ENCODE assay signal across 21 cellular contexts in genomic region chr1:10870493-10871096, GRCh38.
DNase-seq lines count a peak whose midpoint lies in the region; ATAC-seq, FAIRE-seq and TF ChIP-seq lines count a peak whose summit lies in the region.
"Had no signal": no experiment of that assay in that cellular context is flagged by ENCODE, and none has a peak within 500 bp of the region (broad histone marks: within the 10 kb centered on the region; RNA-seq: fewer than 3 reads in every experiment).

No MANE protein-coding gene starts in this region.

- peaks cover 3 to 35% of the 10 kb centered on the region in 2 experiments for H3K27me3 ChIP-seq in HepG2 (ENCODE audit: control insufficient read depth in 1 of 2, insufficient read depth in 2 of 2, low read length in 2 of 2)
- H3K27me3 ChIP-seq in right lobe of liver: no peaks in the 10 kb centered on the region
- peaks cover 19% of the 10 kb centered on the region for H3K27me3 ChIP-seq in osteoblast (ENCODE audit: insufficient read depth, low read length)
- H3K27me3 ChIP-seq: MG63 had no signal

- H3K4me2 ChIP-seq in HepG2 (ENCODE audit: low read depth, low read length) (no peak overlapping the region), osteoblast (ENCODE audit: insufficient read depth, low read length) (no peak overlapping the region)
- H3K4me2 ChIP-seq: SK-N-SH had no signal

- no peak for TF ChIP-seq CTCF in HepG2 (CRISPR knock-in tag; IDR thresholded peaks at IDR 0.05)
- no peak for TF ChIP-seq CTCF in right lobe of liver (IDR thresholded peaks at IDR 0.05)
- TF ChIP-seq CTCF in osteoblast (IDR thresholded peaks at IDR 0.05; ENCODE audit: extremely low read depth, low read depth, low read length): no peak

- H3K79me2 ChIP-seq in HepG2 (ENCODE audit: insufficient read depth, low read length): no peaks in the 10 kb centered on the region
- H3K79me2 ChIP-seq in osteoblast (ENCODE audit: insufficient read depth, low read length): no peaks in the 10 kb centered on the region

- ATAC-seq in HepG2 (no peak), right lobe of liver (no peak), GM21423 (IDR thresholded peaks at IDR 0.05; ENCODE audit: unreplicated experiment) (no peak), HG03135 (IDR thresholded peaks at IDR 0.05; ENCODE audit: unreplicated experiment) (no peak)

- H3K27me3 Mint-ChIP-seq in activated naive CD4-positive, alpha-beta T cell treated with anti-CD3 and anti-CD28 coated beads, Interleukin-2, amount 10 ng/mL, durations not matched to agents 7 days and 5 days: peaks cover 80% of the 10 kb centered on the region

- H3K36me3 Mint-ChIP-seq in activated naive CD4-positive, alpha-beta T cell treated with anti-CD3 and anti-CD28 coated beads, Interleukin-2, amount 10 ng/mL, durations not matched to agents 7 days and 5 days: no peaks in the 10 kb centered on the region

- no peaks in the 10 kb centered on the region for H3K9me3 Mint-ChIP-seq in activated naive CD4-positive, alpha-beta T cell treated with anti-CD3 and anti-CD28 coated beads, Interleukin-2, amount 10 ng/mL, durations not matched to agents 7 days and 5 days

- H3K4me3 Mint-ChIP-seq in activated naive CD4-positive, alpha-beta T cell treated with anti-CD3 and anti-CD28 coated beads, Interleukin-2, amount 10 ng/mL, durations not matched to agents 7 days and 5 days: no peak overlapping the region
- H3K4me3 Mint-ChIP-seq: B cell, CD14-positive monocyte had no signal

- H3K27ac ChIP-seq in HepG2 (ENCODE audit: extremely low read length, insufficient read depth, low read length) (no peak overlapping the region), right lobe of liver (no peak overlapping the region), osteoblast (ENCODE audit: low read depth, low read length) (no peak overlapping the region)
- H3K27ac ChIP-seq: RWPE1 had no signal

- DNase-seq in HepG2 (ENCODE audit: low spot score) (no peak), right lobe of liver (no peak), NCI-H774 (lab: John Stamatoyannopoulos, UW) (peak; percentile 4), osteoblast (ENCODE audit: insufficient read length, low spot score, missing footprints) (peak; percentile 21)
- no peak for DNase-seq in stimulated activated naive CD4-positive, alpha-beta T cell treated with Interleukin-2 at 50 U/mL for 16 hours (lab: John Stamatoyannopoulos, UW)
- no peak for DNase-seq in activated naive CD4-positive, alpha-beta T cell treated with anti-CD3 and anti-CD28 coated beads, Interleukin-2, amount 10 ng/mL, durations not matched to agents 7 days and 5 days
- DNase-seq: H7; MG63; NCI-H1436; NCI-H1930; NCI-H2171; NCI-H446; NK-92 treated with Interleukin-12 subunit alpha and Interleukin-12 subunit beta, amount 100 ng/mL, for 24 hours; SHP77 treated with DMSO at 0.1 percent for 48 hours; SK-N-SH had no signal

- FAIRE-seq in HepG2 (lab: Jason Lieb, UNC): no peak
- FAIRE-seq: A204.1 had no signal

- no peak overlapping the region for H2AFZ ChIP-seq in HepG2 (ENCODE audit: low read length)
- no peak overlapping the region for H2AFZ ChIP-seq in osteoblast (ENCODE audit: low read length)

- no TSS peak for BruUV-seq in HepG2 (replicated peaks; lab: Mats Ljungman, UMichigan)

- TF ChIP-seq RAD21 in HepG2 (CRISPR knock-in tag; IDR thresholded peaks at IDR 0.05): no peak

- TF ChIP-seq EP300 in HepG2 (IDR thresholded peaks at IDR 0.05; ENCODE audit: low read depth in 2 of 2, low read length in 2 of 2) (no peak), HepG2 (CRISPR knock-in tag; IDR thresholded peaks at IDR 0.05; ENCODE audit: borderline replicate concordance) (no peak)

- H3K9ac ChIP-seq in HepG2 (ENCODE audit: insufficient read depth, low read depth, low read length): no peak overlapping the region
- H3K9ac ChIP-seq: SK-N-SH had no signal

- POLR2A ChIA-PET in HepG2 (lab: Yijun Ruan, JAX): no interaction called here

- intact Hi-C loops in HepG2 (cut with micrococcal nuclease; ENCODE audit: unreplicated experiment): no loop called here
- intact Hi-C loops in right lobe of liver (cut with DNase I): no loop called here

- WGBS in HepG2 (ENCODE audit: low lambda C conversion rate): 25% methylated on average over 5 of the region's 5 CpGs
- 42% methylated on average over 5 of the region's 5 CpGs for WGBS in right lobe of liver (ENCODE audit: insufficient coverage, low coverage, low lambda C conversion rate, missing lambda C conversion rate)

- H3K36me3 ChIP-seq in HepG2 (replicated peaks in 1 of 2; ENCODE audit: control insufficient read depth in 1 of 2, insufficient read depth in 2 of 2, low read length in 2 of 2) (no peaks in the 10 kb centered on the region), right lobe of liver (no peaks in the 10 kb centered on the region), osteoblast (ENCODE audit: insufficient read depth, low read length) (no peaks in the 10 kb centered on the region)
- H3K36me3 ChIP-seq: MG63 had no signal

- TF ChIP-seq POLR2A in HepG2 (IDR thresholded peaks at IDR 0.05; ENCODE audit: insufficient read depth in 1 of 2, low read depth in 2 of 2, low read length in 2 of 2): no peak
- TF ChIP-seq POLR2A in right lobe of liver (IDR thresholded peaks at IDR 0.05): no peak

- H3K4me3 ChIP-seq in HepG2 (replicated peaks in 1 of 3; ENCODE audit: insufficient read depth in 1 of 3, low read depth in 2 of 3, low read length in 3 of 3) (no peak overlapping the region), right lobe of liver (no peak overlapping the region), osteoblast (ENCODE audit: insufficient read depth, low read length) (no peak overlapping the region)
- H3K4me3 ChIP-seq: MG63 had no signal

- CTCF ChIA-PET in HepG2 (lab: Yijun Ruan, JAX; ENCODE audit: low intra/inter-chr PET ratio, low total read pairs): no interaction called here
- CTCF ChIA-PET in activated naive CD4-positive, alpha-beta T cell treated with anti-CD3 and anti-CD28 coated beads, Interleukin-2, amount 10 ng/mL, durations not matched to agents 7 days and 5 days (lab: Charles Lee): interaction anchor here (0.9 to 2.1 kb wide), 3 partner anchors 179 to 376 kb away, joined by 3 to 10 read pairs (median 4); no protein-coding TSS in a partner anchor

- H3K27ac Mint-ChIP-seq in activated naive CD4-positive, alpha-beta T cell treated with anti-CD3 and anti-CD28 coated beads, Interleukin-2, amount 10 ng/mL, durations not matched to agents 7 days and 5 days: no peak overlapping the region
- H3K27ac Mint-ChIP-seq: B cell, CD14-positive monocyte had no signal

- peaks cover 10% of the 10 kb centered on the region for H3K4me1 Mint-ChIP-seq in activated naive CD4-positive, alpha-beta T cell treated with anti-CD3 and anti-CD28 coated beads, Interleukin-2, amount 10 ng/mL, durations not matched to agents 7 days and 5 days

- H3K9me3 ChIP-seq in HepG2 (ENCODE audit: low read length): no peaks in the 10 kb centered on the region
- no peaks in the 10 kb centered on the region for H3K9me3 ChIP-seq in right lobe of liver
- no peaks in the 10 kb centered on the region for H3K9me3 ChIP-seq in osteoblast (ENCODE audit: low read depth, low read length)
- H3K9me3 ChIP-seq: MG63, SK-N-SH had no signal

- H3K4me1 ChIP-seq in HepG2 (ENCODE audit: insufficient read depth, low read length): peaks cover 13% of the 10 kb centered on the region
- H3K4me1 ChIP-seq in right lobe of liver: peaks cover 0 to 4% (median 0%) of the 10 kb centered on the region in 4 donors
- H3K4me1 ChIP-seq in osteoblast (ENCODE audit: insufficient read depth, low read length): peaks cover 8% of the 10 kb centered on the region

- H4K20me1 ChIP-seq in HepG2 (ENCODE audit: insufficient read depth, low read length) (no peaks in the 10 kb centered on the region), osteoblast (ENCODE audit: insufficient read depth, low read length) (no peaks in the 10 kb centered on the region)

- in situ Hi-C loops in HepG2 (cut with HindIII; ENCODE audit: extremely low pct_ligation_motif_present, low pct_unique_long_range_greater_than_20kb): no loop called here

TF ChIP-seq in HepG2, 621 proteins besides CTCF, POLR2A, EP300 and RAD21 (continues in another document):
- no peak for TF ChIP-seq POLR2AphosphoS2 (IDR thresholded peaks at IDR 0.05; ENCODE audit: low read depth, low read length)
- TF ChIP-seq AGO2 (optimal IDR thresholded peaks at IDR 0.05; ENCODE audit: low read depth, low read length): no peak
- TF ChIP-seq USF2 (IDR thresholded peaks at IDR 0.05; ENCODE audit: low read depth, low read length): 0 out of 2 replicates have a peak, but pooled peaks have one; percentile 37
- no peak for TF ChIP-seq USF2 (CRISPR knock-in tag; IDR thresholded peaks at IDR 0.05; ENCODE audit: borderline replicate concordance)
- TF ChIP-seq IRX3 (CRISPR knock-in tag; IDR thresholded peaks at IDR 0.05; ENCODE audit: borderline replicate concordance, low read depth): no peak
- no peak for TF ChIP-seq SNAPC2 (CRISPR knock-in tag; IDR thresholded peaks at IDR 0.05)
- peak; percentile 82 for TF ChIP-seq RAD51 (IDR thresholded peaks at IDR 0.05; ENCODE audit: borderline replicate concordance)

Comparison
In these comparisons a context has a peak if more than half of its experiments do, and no peak if none do; other contexts are left out.
1. DNase-seq: peak in NCI-H774 (single experiment) and osteoblast (single experiment); none in HepG2 (single experiment), right lobe of liver (0 of 3), stimulated activated naive CD4-positive, alpha-beta T cell treated with Interleukin-2 at 50 U/mL for 16 hours (single experiment) and activated naive CD4-positive, alpha-beta T cell treated with anti-CD3 and anti-CD28 coated beads, Interleukin-2, amount 10 ng/mL, durations not matched to agents 7 days and 5 days (single experiment).